In the genomic region with DNA sequence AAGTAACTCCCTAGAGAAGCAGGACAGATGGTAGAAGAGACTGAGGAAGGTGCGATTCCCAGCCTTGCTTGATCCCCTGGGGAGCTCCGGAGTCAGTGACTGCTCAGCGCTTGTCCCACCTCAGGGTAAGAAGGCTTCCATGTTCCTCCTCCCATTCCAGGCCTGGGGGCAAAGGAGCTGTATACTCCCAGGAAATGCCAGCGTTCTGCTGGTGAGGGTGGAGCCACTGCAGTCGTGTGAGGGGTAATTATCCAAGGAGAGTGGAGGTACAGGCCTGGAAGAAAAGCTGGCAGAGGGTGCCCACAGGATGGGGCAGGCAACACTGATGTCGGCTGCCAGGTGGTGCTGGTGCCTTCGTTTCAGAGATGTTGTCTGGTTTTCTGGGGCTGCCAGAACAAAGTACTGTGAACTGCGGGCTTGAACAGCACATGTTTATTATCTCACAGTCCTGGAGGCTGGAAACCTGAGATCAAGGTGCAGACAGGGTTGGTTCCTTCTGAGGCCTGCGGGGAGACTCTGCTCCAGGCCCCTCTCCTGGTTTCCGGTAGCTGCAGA, we compare ENCODE assay signal across 19 cellular contexts. TPM values are rescaled to one million over a fixed set of nuclear protein-coding genes. Genes with fewer than 3 reads are reported as not detected.
A peak's percentile ranks its signal among the peaks of the same experiment; 100 is the strongest.
DNase-seq lines count a peak whose midpoint lies in the region; ATAC-seq, FAIRE-seq and TF ChIP-seq lines count a peak whose summit lies in the region.
"Had no signal": no experiment of that assay in that cellular context is flagged by ENCODE, and none has a peak within 500 bp of the region (broad histone marks: within the 10 kb centered on the region; RNA-seq: fewer than 3 reads in every experiment).

No MANE protein-coding gene starts in this region.

- no peaks in the 10 kb centered on the region for H3K9me3 Mint-ChIP-seq in activated naive CD8-positive, alpha-beta T cell treated with anti-CD3 and anti-CD28 coated beads, Interleukin-2, amount 10 ng/mL, durations not matched to agents 7 days and 5 days
- no peaks in the 10 kb centered on the region for H3K9me3 Mint-ChIP-seq in activated naive CD8-positive, alpha-beta T cell treated with anti-CD3 and anti-CD28 coated beads, Interleukin-2, amount 50 U/mL, for 24 hours
- H3K9me3 Mint-ChIP-seq: activated naive CD4-positive, alpha-beta T cell treated with anti-CD3 and anti-CD28 coated beads, Interleukin-2, amount 50 U/mL, for 72 hours; central memory CD8-positive, alpha-beta T cell had no signal

- in situ Hi-C loops in brain microvascular endothelial cell (cut with HindIII; ENCODE audit: low pct_ligation_motif_present, low sequenced_read_pairs): no loop called here

- POLR2A ChIA-PET in activated naive CD8-positive, alpha-beta T cell treated with anti-CD3 and anti-CD28 coated beads, Interleukin-2, amount 10 ng/mL, durations not matched to agents 7 days and 5 days (lab: Charles Lee): no interaction called here

- no peak overlapping the region for H3K4me3 ChIP-seq in brain microvascular endothelial cell (ENCODE audit: low read depth, low read length)

- DNase-seq in activated naive CD8-positive, alpha-beta T cell treated with anti-CD3 and anti-CD28 coated beads, Interleukin-2, amount 10 ng/mL, durations not matched to agents 7 days and 5 days: no peak
- no peak for DNase-seq in activated naive CD8-positive, alpha-beta T cell treated with anti-CD3 and anti-CD28 coated beads, Interleukin-2, amount 50 U/mL, for 24 hours
- peak; percentile 56 for DNase-seq in NCI-H2171 (lab: John Stamatoyannopoulos, UW)
- DNase-seq in brain microvascular endothelial cell: no peak
- peak; percentile 61 for DNase-seq in posterior vena cava (ENCODE audit: low spot score)
- no peak for DNase-seq in urothelium cell line (ENCODE audit: low spot score)
- DNase-seq in activated CD4-positive, CD25-positive, alpha-beta regulatory T cell (lab: John Stamatoyannopoulos, UW): no peak
- DNase-seq: NCI-H510A treated with DMSO at 0.1 percent for 48 hours; stimulated activated CD4-positive, alpha-beta T cell treated with anti-CD3 and anti-CD28 coated beads, Interleukin-2, amount 100 ng/mL, for 24 hours; stimulated activated CD8-positive, alpha-beta memory T cell treated with anti-CD3 and anti-CD28 coated beads, Interleukin-4, amount 100 ng/mL, for 48 hours had no signal

- H3K27me3 Mint-ChIP-seq in activated naive CD8-positive, alpha-beta T cell treated with anti-CD3 and anti-CD28 coated beads, Interleukin-2, amount 10 ng/mL, durations not matched to agents 7 days and 5 days: peaks cover 4% of the 10 kb centered on the region
- H3K27me3 Mint-ChIP-seq in activated naive CD8-positive, alpha-beta T cell treated with anti-CD3 and anti-CD28 coated beads, Interleukin-2, amount 50 U/mL, for 24 hours: no peaks in the 10 kb centered on the region
- H3K27me3 Mint-ChIP-seq: B cell had no signal

- H3K27ac ChIP-seq in brain microvascular endothelial cell: no peak overlapping the region

- H3K27me3 ChIP-seq in brain microvascular endothelial cell (replicated peaks): no peaks in the 10 kb centered on the region

- peaks cover 9% of the 10 kb centered on the region for H3K4me1 Mint-ChIP-seq in activated naive CD8-positive, alpha-beta T cell treated with anti-CD3 and anti-CD28 coated beads, Interleukin-2, amount 10 ng/mL, durations not matched to agents 7 days and 5 days
- peaks cover 3% of the 10 kb centered on the region for H3K4me1 Mint-ChIP-seq in activated naive CD8-positive, alpha-beta T cell treated with anti-CD3 and anti-CD28 coated beads, Interleukin-2, amount 50 U/mL, for 24 hours
- H3K4me1 Mint-ChIP-seq: B cell had no signal

- FAIRE-seq in urothelium cell line (lab: Jason Lieb, UNC): no peak
- FAIRE-seq: GM12891, TTC549 had no signal

- H3K36me3 Mint-ChIP-seq in activated naive CD8-positive, alpha-beta T cell treated with anti-CD3 and anti-CD28 coated beads, Interleukin-2, amount 10 ng/mL, durations not matched to agents 7 days and 5 days: no peaks in the 10 kb centered on the region
- no peaks in the 10 kb centered on the region for H3K36me3 Mint-ChIP-seq in activated naive CD8-positive, alpha-beta T cell treated with anti-CD3 and anti-CD28 coated beads, Interleukin-2, amount 50 U/mL, for 24 hours (ENCODE audit: low read depth)
- H3K36me3 Mint-ChIP-seq: activated naive CD4-positive, alpha-beta T cell treated with anti-CD3 and anti-CD28 coated beads, Interleukin-2, amount 50 U/mL, for 72 hours had no signal

- peak overlapping the region; percentile 66 for H3K27ac Mint-ChIP-seq in activated naive CD8-positive, alpha-beta T cell treated with anti-CD3 and anti-CD28 coated beads, Interleukin-2, amount 10 ng/mL, durations not matched to agents 7 days and 5 days
- no peak overlapping the region for H3K27ac Mint-ChIP-seq in activated naive CD8-positive, alpha-beta T cell treated with anti-CD3 and anti-CD28 coated beads, Interleukin-2, amount 50 U/mL, for 24 hours
- H3K27ac Mint-ChIP-seq: activated naive CD4-positive, alpha-beta T cell treated with anti-CD3 and anti-CD28 coated beads, Interleukin-2, amount 50 U/mL, for 72 hours; B cell had no signal

- TF ChIP-seq CTCF in brain microvascular endothelial cell (IDR thresholded peaks at IDR 0.05; ENCODE audit: low read depth, low read length, missing control alignments): peak; percentile 38

- no peak overlapping the region for H3K4me3 Mint-ChIP-seq in activated naive CD8-positive, alpha-beta T cell treated with anti-CD3 and anti-CD28 coated beads, Interleukin-2, amount 10 ng/mL, durations not matched to agents 7 days and 5 days
- no peak overlapping the region for H3K4me3 Mint-ChIP-seq in activated naive CD8-positive, alpha-beta T cell treated with anti-CD3 and anti-CD28 coated beads, Interleukin-2, amount 50 U/mL, for 24 hours
- H3K4me3 Mint-ChIP-seq: B cell; central memory CD8-positive, alpha-beta T cell had no signal

- H3K36me3 ChIP-seq in brain microvascular endothelial cell (replicated peaks): no peaks in the 10 kb centered on the region

- ATAC-seq in activated naive CD8-positive, alpha-beta T cell treated with anti-CD3 and anti-CD28 coated beads, Interleukin-2, amount 10 ng/mL, durations not matched to agents 7 days and 5 days (ENCODE audit: low read depth): peak; percentile 45
- ATAC-seq in activated naive CD8-positive, alpha-beta T cell treated with anti-CD3 and anti-CD28 coated beads, Interleukin-2, amount 50 U/mL, for 24 hours: no peak
- ATAC-seq in HG02970 (IDR thresholded peaks at IDR 0.05; ENCODE audit: low FRiP score, unreplicated experiment): no peak

- intact Hi-C loops in posterior vena cava (cut with DNase I): no loop called here

RNA-seq across cellular contexts. Expression of a gene that starts 12.1 kb away (rescaled TPM):
- total RNA-seq in activated naive CD8-positive, alpha-beta T cell treated with anti-CD3 and anti-CD28 coated beads, Interleukin-2, amount 10 ng/mL, durations not matched to agents 7 days and 5 days: 10 to 100 TPM; 65.1 to 66.0 TPM
- 1 to 10 TPM; 2.7 to 4.0 TPM for total RNA-seq in posterior vena cava
- total RNA-seq: B cell had no signal

RNA-seq across cellular contexts. Expression of a gene that starts 25.2 kb away (rescaled TPM):
- not detected for total RNA-seq in activated naive CD8-positive, alpha-beta T cell treated with anti-CD3 and anti-CD28 coated beads, Interleukin-2, amount 10 ng/mL, durations not matched to agents 7 days and 5 days
- not detected for total RNA-seq in posterior vena cava
- total RNA-seq: activated naive CD4-positive, alpha-beta T cell treated with anti-CD3 and anti-CD28 coated beads, Interleukin-2, amount 50 U/mL, for 72 hours; B cell; Daoy; mucosa of gallbladder; RPMI7951 had no signal

Comparison
In these comparisons a context has a peak if more than half of its experiments do, and no peak if none do; other contexts are left out.
1. DNase-seq: peak in NCI-H2171 (single experiment) and posterior vena cava (single experiment); none in activated naive CD8-positive, alpha-beta T cell treated with anti-CD3 and anti-CD28 coated beads, Interleukin-2, amount 10 ng/mL, durations not matched to agents 7 days and 5 days (single experiment), activated naive CD8-positive, alpha-beta T cell treated with anti-CD3 and anti-CD28 coated beads, Interleukin-2, amount 50 U/mL, for 24 hours (single experiment), brain microvascular endothelial cell (single experiment), urothelium cell line (single experiment) and activated CD4-positive, CD25-positive, alpha-beta regulatory T cell (0 of 4).
2. RNA of a gene that starts 12.1 kb away (total RNA-seq): 65.1 to 66.0 TPM in activated naive CD8-positive, alpha-beta T cell treated with anti-CD3 and anti-CD28 coated beads, Interleukin-2, amount 10 ng/mL, durations not matched to agents 7 days and 5 days; 2.7 to 4.0 TPM in posterior vena cava; every median in the first group is over 10 times any median in the second.